In the genomic region with DNA sequence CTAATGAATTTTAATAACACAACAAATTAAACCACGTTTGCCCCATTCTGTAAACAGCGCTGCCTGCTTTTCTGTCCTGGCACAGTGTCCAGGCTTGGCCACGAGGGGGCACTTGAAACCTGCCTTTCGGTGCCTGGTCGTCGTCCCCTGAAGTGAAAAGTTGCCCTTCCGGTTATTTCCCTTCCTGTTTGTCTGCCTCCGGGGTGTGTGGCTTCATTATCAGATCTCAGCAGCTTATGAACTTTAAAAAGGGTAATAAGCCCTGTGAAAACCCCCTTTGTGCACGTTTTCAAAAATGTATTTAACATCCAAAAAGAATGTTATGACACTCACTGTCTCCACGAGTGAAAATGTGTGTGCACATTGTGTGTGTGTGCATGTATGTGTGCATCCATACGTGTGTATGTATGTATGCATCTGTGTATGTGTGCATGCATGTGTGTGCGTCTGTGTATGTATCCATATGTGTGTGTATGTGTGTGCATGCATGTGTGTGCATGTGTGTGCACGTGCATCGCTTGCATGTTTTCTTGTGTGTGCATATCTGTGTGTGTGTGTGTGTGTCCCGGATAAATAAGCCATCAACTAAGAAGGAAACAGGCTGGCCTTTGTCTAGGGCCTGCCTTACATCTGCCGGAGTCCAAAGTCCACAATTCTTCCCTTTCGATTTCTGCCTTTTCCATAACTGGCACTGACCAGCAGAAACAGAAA, we compare ENCODE assay signal across 8 cellular contexts.
A peak's percentile ranks its signal among the peaks of the same experiment; 100 is the strongest.
DNase-seq lines count a peak whose midpoint lies in the region; ATAC-seq and TF ChIP-seq lines count a peak whose summit lies in the region.

No MANE protein-coding gene starts in this region.

- H3K27me3 Mint-ChIP-seq in activated naive CD8-positive, alpha-beta T cell treated with anti-CD3 and anti-CD28 coated beads for 36 hours: no peaks in the 10 kb centered on the region
- H3K27me3 Mint-ChIP-seq in progenitor cell of endocrine pancreas: peaks cover 10% of the 10 kb centered on the region

- H3K4me3 Mint-ChIP-seq in activated naive CD8-positive, alpha-beta T cell treated with anti-CD3 and anti-CD28 coated beads for 36 hours: peak overlapping the region; percentile 35
- no peak overlapping the region for H3K4me3 Mint-ChIP-seq in progenitor cell of endocrine pancreas (ENCODE audit: low read depth)

- H2AFZ ChIP-seq in MM.1S (ENCODE audit: low read length): peak overlapping the region; percentile 54
- H2AFZ ChIP-seq in SU-DHL-6 (ENCODE audit: low read depth, low read length, severe bottlenecking): peak overlapping the region; percentile 72

- H3K4me1 ChIP-seq in HEK293 (ENCODE audit: control insufficient read depth, insufficient read depth, low read length) (no peaks in the 10 kb centered on the region), MM.1S (ENCODE audit: low read length) (no peaks in the 10 kb centered on the region), upper lobe of right lung (no peaks in the 10 kb centered on the region)

- ATAC-seq in upper lobe of right lung: peak; percentile 95

- H3K36me3 ChIP-seq in HEK293 (ENCODE audit: control insufficient read depth in 2 of 2, insufficient read depth in 1 of 2, low read length in 2 of 2) (no peaks in the 10 kb centered on the region), MM.1S (replicated peaks; ENCODE audit: insufficient read depth, low read length) (no peaks in the 10 kb centered on the region), SU-DHL-6 (ENCODE audit: low read length) (no peaks in the 10 kb centered on the region), upper lobe of right lung (no peaks in the 10 kb centered on the region)

- H3K4me3 ChIP-seq in HEK293 (ENCODE audit: low read depth, low read length) (no peak overlapping the region), MM.1S (ENCODE audit: low read length) (no peak overlapping the region), SU-DHL-6 (ENCODE audit: insufficient read depth, low read length, poor library complexity, severe bottlenecking) (no peak overlapping the region), upper lobe of right lung (peak overlapping the region; percentile 19)

- no peak overlapping the region for H3K27ac Mint-ChIP-seq in activated naive CD8-positive, alpha-beta T cell treated with anti-CD3 and anti-CD28 coated beads for 36 hours
- H3K27ac Mint-ChIP-seq in progenitor cell of endocrine pancreas: peak overlapping the region; percentile 75

- no peak overlapping the region for H3K9ac ChIP-seq in MM.1S (ENCODE audit: low read length)
- H3K9ac ChIP-seq in SU-DHL-6 (ENCODE audit: low read length): no peak overlapping the region; the same call in 1 of the 2 replicates

- POLR2A ChIA-PET in GM10248 (lab: Yijun Ruan, JAX): no interaction called here
- POLR2A ChIA-PET in HEK293 (lab: Yijun Ruan, JAX): no interaction called here

- peaks cover 7% of the 10 kb centered on the region for H3K4me1 Mint-ChIP-seq in activated naive CD8-positive, alpha-beta T cell treated with anti-CD3 and anti-CD28 coated beads for 36 hours
- H3K4me1 Mint-ChIP-seq in progenitor cell of endocrine pancreas (ENCODE audit: low read depth): peaks cover 15% of the 10 kb centered on the region

- H3K79me2 ChIP-seq in MM.1S (ENCODE audit: low read length) (no peaks in the 10 kb centered on the region), SU-DHL-6 (ENCODE audit: insufficient read depth, low read length) (no peaks in the 10 kb centered on the region)

- DNase-seq in GM10248 (ENCODE audit: extremely low spot score) (peak; percentile 85), MM.1S (peak; percentile 52), cardiac septum (ENCODE audit: low spot score) (peak; percentile 82), progenitor cell of endocrine pancreas (ENCODE audit: low spot score, unreplicated experiment) (peak; percentile 81), upper lobe of right lung (peak; percentile 89)
- peak; percentile 76 for DNase-seq in activated naive CD8-positive, alpha-beta T cell treated with anti-CD3 and anti-CD28 coated beads for 36 hours

- H3F3A ChIP-seq in MM.1S (ENCODE audit: insufficient read depth, low read length): no peaks in the 10 kb centered on the region
- H3F3A ChIP-seq in SU-DHL-6 (ENCODE audit: insufficient read depth): no peaks in the 10 kb centered on the region

- CTCF ChIA-PET in GM10248 (lab: Yijun Ruan, JAX): interaction anchor here (3.6 kb wide), 1 partner anchor 14 kb away, joined by 19 read pairs; no protein-coding TSS in a partner anchor
- CTCF ChIA-PET in HEK293 (lab: Yijun Ruan, JAX): interaction anchor here (0.6 to 1.5 kb wide), 18 partner anchors 9 to 1644 kb away, joined by 3 to 5 read pairs (median 3); no protein-coding TSS in a partner anchor

- peaks cover 4% of the 10 kb centered on the region for H3K9me3 Mint-ChIP-seq in activated naive CD8-positive, alpha-beta T cell treated with anti-CD3 and anti-CD28 coated beads for 36 hours
- no peaks in the 10 kb centered on the region for H3K9me3 Mint-ChIP-seq in progenitor cell of endocrine pancreas (ENCODE audit: low read depth)

- H3K9me3 ChIP-seq in HEK293 (ENCODE audit: control insufficient read depth, insufficient read depth, low read depth, low read length): no peaks in the 10 kb centered on the region
- no peaks in the 10 kb centered on the region for H3K9me3 ChIP-seq in MM.1S (replicated peaks; ENCODE audit: insufficient read depth, low read length)
- H3K9me3 ChIP-seq in SU-DHL-6 (ENCODE audit: insufficient read depth, low read length): no peaks in the 10 kb centered on the region
- no peaks in the 10 kb centered on the region for H3K9me3 ChIP-seq in upper lobe of right lung

- intact Hi-C loops in cardiac septum (cut with DNase I): loop anchor here (2.0 kb wide), 1 partner anchor 626 kb away; no protein-coding TSS in a partner anchor
- intact Hi-C loops in upper lobe of right lung (cut with DNase I): no loop called here

- H4K20me1 ChIP-seq in MM.1S (ENCODE audit: insufficient read depth, low read length): no peaks in the 10 kb centered on the region
- H4K20me1 ChIP-seq in SU-DHL-6 (ENCODE audit: low read depth, low read length): no peaks in the 10 kb centered on the region

- H3K27ac ChIP-seq in HEK293 (ENCODE audit: extremely low read depth, low read depth, low read length) (no peak overlapping the region), MM.1S (ENCODE audit: low read length) (no peak overlapping the region), SU-DHL-6 (ENCODE audit: low read depth, low read length) (no peak overlapping the region), upper lobe of right lung (no peak overlapping the region)

- peak overlapping the region; percentile 33; the same call in 1 of the 2 replicates for H3K4me2 ChIP-seq in MM.1S (ENCODE audit: low read depth, low read length)
- peak overlapping the region; percentile 44 for H3K4me2 ChIP-seq in SU-DHL-6 (ENCODE audit: low read depth, low read length, poor library complexity, severe bottlenecking)

- no peaks in the 10 kb centered on the region for H3K36me3 Mint-ChIP-seq in activated naive CD8-positive, alpha-beta T cell treated with anti-CD3 and anti-CD28 coated beads for 36 hours
- H3K36me3 Mint-ChIP-seq in progenitor cell of endocrine pancreas (ENCODE audit: insufficient read depth): no peaks in the 10 kb centered on the region

- TF ChIP-seq CTCF in GM10248 (IDR thresholded peaks at IDR 0.05; ENCODE audit: control extremely low read depth, extremely low read depth, low read depth, missing control alignments) (peak; percentile 79), HEK293 (tag by site-specific recombination; IDR thresholded peaks at IDR 0.05) (peak; percentile 56; the same call in 1 of the 2 replicates), MM.1S (IDR thresholded peaks at IDR 0.05; ENCODE audit: low read length) (peak; percentile 68), SU-DHL-6 (IDR thresholded peaks at IDR 0.05; ENCODE audit: insufficient read depth, low read length, poor library complexity, severe bottlenecking) (peak; percentile 90), progenitor cell of endocrine pancreas (IDR thresholded peaks at IDR 0.05; ENCODE audit: unreplicated experiment) (peak; percentile 99), upper lobe of right lung (IDR thresholded peaks at IDR 0.05) (peak; percentile 95)

- H3K27me3 ChIP-seq in MM.1S (replicated peaks; ENCODE audit: insufficient read depth, low read length) (no peaks in the 10 kb centered on the region), SU-DHL-6 (ENCODE audit: low read length) (no peaks in the 10 kb centered on the region), upper lobe of right lung (no peaks in the 10 kb centered on the region)

- no peaks in the 10 kb centered on the region for H3K9me2 ChIP-seq in MM.1S (replicated peaks; ENCODE audit: insufficient read depth, low read length)
- no peaks in the 10 kb centered on the region for H3K9me2 ChIP-seq in SU-DHL-6 (replicated peaks; ENCODE audit: insufficient read depth, low read length)

TF ChIP-seq in HEK293, 187 proteins besides CTCF, POLR2A, EP300 and RAD21 (continues in another document):
- TF ChIP-seq, protein P1, sequence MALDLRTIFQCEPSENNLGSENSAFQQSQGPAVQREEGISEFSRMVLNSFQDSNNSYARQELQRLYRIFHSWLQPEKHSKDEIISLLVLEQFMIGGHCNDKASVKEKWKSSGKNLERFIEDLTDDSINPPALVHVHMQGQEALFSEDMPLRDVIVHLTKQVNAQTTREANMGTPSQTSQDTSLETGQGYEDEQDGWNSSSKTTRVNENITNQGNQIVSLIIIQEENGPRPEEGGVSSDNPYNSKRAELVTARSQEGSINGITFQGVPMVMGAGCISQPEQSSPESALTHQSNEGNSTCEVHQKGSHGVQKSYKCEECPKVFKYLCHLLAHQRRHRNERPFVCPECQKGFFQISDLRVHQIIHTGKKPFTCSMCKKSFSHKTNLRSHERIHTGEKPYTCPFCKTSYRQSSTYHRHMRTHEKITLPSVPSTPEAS (tag by site-specific recombination; IDR thresholded peaks at IDR 0.05): peak; percentile 97
- TF ChIP-seq ZNF660 (tag by site-specific recombination; IDR thresholded peaks at IDR 0.05): 0 out of 2 replicates have a peak, but pooled peaks have one; percentile 37
- TF ChIP-seq ZNF10 (tag by site-specific recombination; IDR thresholded peaks at IDR 0.05): 0 out of 2 replicates have a peak, but pooled peaks have one; percentile 22
- TF ChIP-seq ZNF341 (tag by site-specific recombination; IDR thresholded peaks at IDR 0.05; ENCODE audit: low read depth): peak; percentile 9; the same call in 1 of the 2 replicates
